ENCODE assay signal across 37 cellular contexts in the genomic region with DNA sequence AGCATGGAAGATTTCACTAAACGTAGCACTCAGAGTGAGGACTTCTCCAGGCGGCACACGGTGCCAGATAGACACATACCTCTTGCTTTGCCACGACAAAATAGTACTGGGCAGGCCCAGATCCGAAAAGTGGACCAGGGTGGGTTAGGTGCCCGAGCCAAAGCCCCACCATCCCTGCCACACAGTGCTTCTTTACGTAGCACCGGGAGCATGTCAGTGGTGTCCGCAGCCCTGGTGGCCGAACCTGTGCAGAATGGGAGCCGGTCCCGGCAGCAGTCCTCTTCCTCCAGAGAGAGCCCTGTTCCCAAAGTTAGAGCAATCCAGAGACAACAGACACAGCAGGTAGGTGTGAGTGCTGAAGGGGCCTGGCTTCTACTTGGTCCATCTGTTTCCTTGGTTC. TPM values are rescaled to one million over a fixed set of nuclear protein-coding genes. Genes with fewer than 3 reads are reported as not detected.
"Had no signal": no experiment of that assay in that cellular context is flagged by ENCODE, and none has a peak within 500 bp of the region (broad histone marks: within the 10 kb centered on the region; RNA-seq: fewer than 3 reads in every experiment).

No MANE protein-coding gene starts in this region.

- H3K36me3 Mint-ChIP-seq: activated naive CD8-positive, alpha-beta T cell had no signal

- H3K27me3 ChIP-seq: brain microvascular endothelial cell, dorsolateral prefrontal cortex, esophagus squamous epithelium, gastroesophageal sphincter had no signal

- H3K27ac ChIP-seq: brain microvascular endothelial cell, coronary artery, dorsolateral prefrontal cortex, epithelial cell of prostate, esophagus squamous epithelium, gastroesophageal sphincter had no signal

- H3K4me3 ChIP-seq: coronary artery, dorsolateral prefrontal cortex, esophagus squamous epithelium, gastroesophageal sphincter had no signal

- H3K4me1 ChIP-seq: esophagus squamous epithelium, gastroesophageal sphincter had no signal

- H3K4me1 Mint-ChIP-seq: activated CD4-positive, alpha-beta memory T cell treated with anti-CD3 and anti-CD28 coated beads, Interleukin-2, amount 10 ng/mL, durations not matched to agents 7 days and 5 days; activated CD4-positive, alpha-beta T cell treated with anti-CD3 and anti-CD28 coated beads, Interleukin-2, amount 10 ng/mL, durations not matched to agents 7 days and 5 days; central memory CD8-positive, alpha-beta T cell; T-helper 17 cell had no signal

- H3K9me3 ChIP-seq: esophagus squamous epithelium, gastroesophageal sphincter had no signal

- H3K27ac Mint-ChIP-seq: activated CD4-positive, alpha-beta memory T cell treated with anti-CD3 and anti-CD28 coated beads, Interleukin-2, amount 10 ng/mL, durations not matched to agents 7 days and 5 days; activated CD4-positive, alpha-beta T cell treated with anti-CD3 and anti-CD28 coated beads, Interleukin-2, amount 10 ng/mL, durations not matched to agents 7 days and 5 days; activated naive CD8-positive, alpha-beta T cell; activated T-cell treated with anti-CD3 and anti-CD28 coated beads, Interleukin-2, amount 50 U/mL, for 24 hours; activated T-cell treated with anti-CD3 and anti-CD28 coated beads, Interleukin-2, amount 50 U/mL, for 72 hours; dendritic cell treated with granulocyte-macrophage colony-stimulating factor and Interleukin-4, amounts not matched to agents 40 ng/mL and 50 ng/mL, for 4 days; T-helper 17 cell; T-helper 2 cell treated with Interferon-gamma antibody and Interleukin-4, amounts not matched to agents 5 μg/mL and 100 μg/mL, for 36 hours had no signal

- H3K27me3 Mint-ChIP-seq: activated CD4-positive, alpha-beta memory T cell treated with anti-CD3 and anti-CD28 coated beads, Interleukin-2, amount 10 ng/mL, durations not matched to agents 7 days and 5 days; activated CD4-positive, alpha-beta T cell treated with anti-CD3 and anti-CD28 coated beads, Interleukin-2, amount 10 ng/mL, durations not matched to agents 7 days and 5 days; activated naive CD8-positive, alpha-beta T cell; activated T-cell treated with anti-CD3 and anti-CD28 coated beads, Interleukin-2, amount 50 U/mL, for 24 hours; dendritic cell treated with granulocyte-macrophage colony-stimulating factor and Interleukin-4, amounts not matched to agents 40 ng/mL and 50 ng/mL, for 4 days; T-helper 17 cell had no signal

- H3K9me3 Mint-ChIP-seq: activated CD4-positive, alpha-beta memory T cell treated with anti-CD3 and anti-CD28 coated beads, Interleukin-2, amount 10 ng/mL, durations not matched to agents 7 days and 5 days; activated CD4-positive, alpha-beta T cell treated with anti-CD3 and anti-CD28 coated beads, Interleukin-2, amount 10 ng/mL, durations not matched to agents 7 days and 5 days; activated T-cell treated with anti-CD3 and anti-CD28 coated beads, Interleukin-2, amount 50 U/mL, for 24 hours; activated T-cell treated with anti-CD3 and anti-CD28 coated beads, Interleukin-2, amount 50 U/mL, for 72 hours; central memory CD8-positive, alpha-beta T cell; dendritic cell treated with granulocyte-macrophage colony-stimulating factor and Interleukin-4, amounts not matched to agents 40 ng/mL and 50 ng/mL, for 4 days; T-helper 2 cell treated with Interferon-gamma antibody and Interleukin-4, amounts not matched to agents 5 μg/mL and 100 μg/mL, for 36 hours had no signal

- H3K4me3 Mint-ChIP-seq: activated CD4-positive, alpha-beta memory T cell treated with anti-CD3 and anti-CD28 coated beads, Interleukin-2, amount 10 ng/mL, durations not matched to agents 7 days and 5 days; activated CD4-positive, alpha-beta T cell treated with anti-CD3 and anti-CD28 coated beads, Interleukin-2, amount 10 ng/mL, durations not matched to agents 7 days and 5 days; activated naive CD8-positive, alpha-beta T cell; activated T-cell treated with anti-CD3 and anti-CD28 coated beads, Interleukin-2, amount 50 U/mL, for 24 hours; activated T-cell treated with anti-CD3 and anti-CD28 coated beads, Interleukin-2, amount 50 U/mL, for 72 hours; central memory CD8-positive, alpha-beta T cell; dendritic cell treated with granulocyte-macrophage colony-stimulating factor and Interleukin-4, amounts not matched to agents 40 ng/mL and 50 ng/mL, for 4 days; T-helper 17 cell; T-helper 2 cell treated with Interferon-gamma antibody and Interleukin-4, amounts not matched to agents 5 μg/mL and 100 μg/mL, for 36 hours had no signal

- DNase-seq: activated CD4-positive, alpha-beta memory T cell treated with anti-CD3 and anti-CD28 coated beads, Interleukin-2, amount 10 ng/mL, durations not matched to agents 7 days and 5 days; activated CD4-positive, alpha-beta T cell treated with anti-CD3 and anti-CD28 coated beads for 1 hour; activated CD4-positive, alpha-beta T cell treated with anti-CD3 and anti-CD28 coated beads for 4 hours; activated CD4-positive, alpha-beta T cell treated with anti-CD3 and anti-CD28 coated beads, Interleukin-2, amount 10 ng/mL, durations not matched to agents 7 days and 5 days; activated CD4-positive, alpha-beta T cell treated with anti-CD3 and anti-CD28 coated beads, Interleukin-2, amount 50 U/mL, for 4 hours; activated CD8-positive, alpha-beta memory T cell treated with anti-CD3 and anti-CD28 coated beads, Interleukin-2, amount 50 U/mL, for 48 hours; activated gamma-delta T cell; activated naive CD4-positive, alpha-beta T cell; activated naive CD4-positive, alpha-beta T cell treated with anti-CD3 and anti-CD28 coated beads, Interleukin-2, amount 50 U/mL, for 16 hours; activated T-cell treated with anti-CD3 and anti-CD28 coated beads for 4 hours; activated T-cell treated with anti-CD3 and anti-CD28 coated beads, Interleukin-2, amount 50 U/mL, for 24 hours; activated T-cell treated with anti-CD3 and anti-CD28 coated beads, Interleukin-2, amount 50 U/mL, for 72 hours; amniotic stem cell; anterior cingulate cortex; brain microvascular endothelial cell; dorsolateral prefrontal cortex; effector memory CD4-positive, alpha-beta T cell; esophagus squamous epithelium; foreskin melanocyte; head of caudate nucleus; T-helper 1 cell; T-helper 17 cell; T1000 had no signal

- ATAC-seq: activated T-cell treated with anti-CD3 and anti-CD28 coated beads, Interleukin-2, amount 50 U/mL, for 72 hours; gastroesophageal sphincter; T-helper 17 cell had no signal

RNA-seq across cellular contexts. Expression of a gene that starts 38.6 kb away (rescaled TPM):
- total RNA-seq: activated CD4-positive, alpha-beta memory T cell treated with anti-CD3 and anti-CD28 coated beads, Interleukin-2, amount 10 ng/mL, durations not matched to agents 7 days and 5 days; activated CD4-positive, alpha-beta T cell treated with anti-CD3 and anti-CD28 coated beads, Interleukin-2, amount 10 ng/mL, durations not matched to agents 7 days and 5 days; activated T-cell treated with anti-CD3 and anti-CD28 coated beads, Interleukin-2, amount 50 U/mL, for 72 hours; astrocyte; bronchial epithelial cell; cardiac septum; cerebellum; endothelial cell of umbilical vein; esophagus squamous epithelium; fibroblast of lung; fibroblast of villous mesenchyme; gastroesophageal sphincter; T-helper 17 cell had no signal

RNA-seq across cellular contexts. Expression of a gene that starts 54.7 kb away (rescaled TPM):
- total RNA-seq: activated CD4-positive, alpha-beta memory T cell treated with anti-CD3 and anti-CD28 coated beads, Interleukin-2, amount 10 ng/mL, durations not matched to agents 7 days and 5 days; activated CD4-positive, alpha-beta T cell treated with anti-CD3 and anti-CD28 coated beads, Interleukin-2, amount 10 ng/mL, durations not matched to agents 7 days and 5 days; activated T-cell treated with anti-CD3 and anti-CD28 coated beads, Interleukin-2, amount 50 U/mL, for 72 hours; astrocyte; bronchial epithelial cell; cardiac septum; cerebellum; endothelial cell of umbilical vein; esophagus squamous epithelium; fibroblast of lung; gastroesophageal sphincter; T-helper 17 cell had no signal
